8 cellular contexts compared by ENCODE assay signal in the genomic region with DNA sequence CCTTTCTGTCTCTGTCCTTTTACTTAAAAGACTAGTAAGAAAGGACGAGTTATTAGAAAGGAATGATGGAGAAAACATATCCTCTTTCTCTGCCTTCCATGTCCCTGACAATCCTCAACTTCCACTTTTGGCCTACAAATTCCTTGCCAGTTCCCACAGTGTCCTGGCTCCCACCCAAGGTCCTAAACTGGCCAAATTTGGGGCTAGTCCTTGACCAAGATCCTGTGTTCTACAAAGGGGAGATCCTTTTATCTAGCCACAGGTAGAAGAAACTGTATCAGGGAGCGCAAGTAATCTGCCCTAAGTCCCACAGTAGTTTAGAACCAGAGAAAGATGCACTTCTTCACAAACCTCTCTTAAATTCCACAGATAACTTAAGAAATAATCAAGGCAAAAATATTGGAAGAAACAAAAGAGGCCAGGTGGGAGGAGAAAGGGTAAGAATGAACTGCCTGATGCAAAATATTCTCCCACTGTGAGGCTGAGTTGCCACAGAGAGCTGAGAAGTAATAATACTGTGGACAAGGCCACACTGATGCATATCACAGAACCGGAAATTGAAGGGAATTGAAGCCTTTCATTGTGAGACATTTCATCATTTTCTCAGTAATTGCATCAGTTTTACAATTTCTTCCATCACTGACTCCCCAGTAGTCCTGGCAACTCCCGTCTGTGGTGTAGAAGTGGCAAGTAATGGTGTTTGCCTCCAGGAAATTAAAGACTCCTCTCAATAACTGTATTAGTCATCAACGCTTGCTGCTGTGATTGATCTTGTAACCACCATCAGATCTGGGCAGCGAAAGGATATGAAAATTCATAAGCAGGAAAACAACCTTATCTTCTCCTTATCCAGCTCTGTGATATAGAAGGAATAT. TPM values are rescaled to one million over a fixed set of nuclear protein-coding genes. Genes with fewer than 3 reads are reported as not detected.
DNase-seq lines count a peak whose midpoint lies in the region; ATAC-seq, FAIRE-seq and TF ChIP-seq lines count a peak whose summit lies in the region.

No MANE protein-coding gene starts in this region.

- TF ChIP-seq EP300 in K562 (IDR thresholded peaks at IDR 0.05; ENCODE audit: low read length) = peak; percentile 93

- BruUV-seq in K562 (replicated peaks; lab: Mats Ljungman, UMichigan) = no TSS peak

- no peak overlapping the region for H3K4me2 ChIP-seq in K562 (ENCODE audit: insufficient read depth, low read length)

- H3K9me1 ChIP-seq in K562 (ENCODE audit: control insufficient read depth, insufficient read depth, low read length) = no peaks in the 10 kb centered on the region

- no peaks in the 10 kb centered on the region for H3K9me3 Mint-ChIP-seq in stimulated activated naive CD8-positive, alpha-beta T cell treated with anti-CD3 and anti-CD28 coated beads, Interleukin-15, amount 100 ng/mL, for 72 hours

- H3K4me3 ChIP-seq in K562 = no peak overlapping the region

- peak; percentile 30 for DNase-seq in activated naive CD4-positive, alpha-beta T cell treated with Interleukin-2 at 50 U/mL for 16 hours
- DNase-seq in activated naive CD4-positive, alpha-beta T cell treated with anti-CD3 and anti-CD28 coated beads, Interleukin-2, amount 50 U/mL, for 16 hours = no peak
- DNase-seq in NAMALWA (ENCODE audit: low spot score) = peak; percentile 36
- peak in 2 of 4 experiments; percentile 16 to 31 for DNase-seq in K562 (ENCODE audit: extremely low read depth in 1 of 4, low spot score in 3 of 4)
- peak; percentile 57 to 75 for DNase-seq in stimulated activated naive CD8-positive, alpha-beta T cell treated with anti-CD3 and anti-CD28 coated beads, Interleukin-15, amount 100 ng/mL, for 72 hours
- DNase-seq in GM20000 (ENCODE audit: low spot score) = no peak
- no peak for DNase-seq in NCI-H1092 (lab: John Stamatoyannopoulos, UW)
- no peak for DNase-seq in left colon

- TF ChIP-seq RAD21 in K562 (CRISPR knock-in tag; conservative IDR thresholded peaks at IDR 0.05 in 1 of 2, IDR thresholded peaks at IDR 0.05 in 1 of 2) = peak in 1 of 2 experiments; percentile 52; a peak in 2 of 4 replicates

- no peaks in the 10 kb centered on the region for H3K79me2 ChIP-seq in K562 (ENCODE audit: control insufficient read depth, insufficient read depth, low read length)

- H3K27ac Mint-ChIP-seq in stimulated activated naive CD8-positive, alpha-beta T cell treated with anti-CD3 and anti-CD28 coated beads, Interleukin-15, amount 100 ng/mL, for 72 hours = peak overlapping the region; percentile 99 to 100

- no peaks in the 10 kb centered on the region for H3K27me3 ChIP-seq in K562 (ENCODE audit: control insufficient read depth in 2 of 2, insufficient read depth in 2 of 2, low read length in 2 of 2)

- H3K9me3 ChIP-seq in K562 (replicated peaks; ENCODE audit: control insufficient read depth, insufficient read depth, low read depth, low read length) = no peaks in the 10 kb centered on the region

- TF ChIP-seq CTCF in K562 (IDR thresholded peaks at IDR 0.05 in 2 of 3, conservative IDR thresholded peaks at IDR 0.05 in 1 of 3; ENCODE audit: insufficient read depth in 2 of 3, low read depth in 1 of 3, low read length in 3 of 3) (no peak), GM20000 (IDR thresholded peaks at IDR 0.05; ENCODE audit: extremely low read depth, missing control alignments) (no peak)

- POLR2A ChIA-PET in K562 (lab: Yijun Ruan, JAX) = interaction anchor here (0.6 to 0.7 kb wide), 3 partner anchors 80 to 416 kb away, joined by 3 read pairs; no protein-coding TSS in a partner anchor

- intact Hi-C loops in K562 (cut with micrococcal nuclease) (loop anchor here (10.0 kb wide), 1 partner anchor 544 kb away; a partner anchor contains a TSS), left colon (cut with DNase I, micrococcal nuclease) (no loop called here)

- TF ChIP-seq POLR2A in K562 (conservative IDR thresholded peaks at IDR 0.05) = no peak

- no peaks in the 10 kb centered on the region for H4K20me1 ChIP-seq in K562 (replicated peaks; ENCODE audit: control insufficient read depth, insufficient read depth, low read length)

- CTCF ChIA-PET in K562 (lab: Yijun Ruan, JAX; ENCODE audit: low intra/inter-chr PET ratio) = no interaction called here

- H3K9ac ChIP-seq in K562 (ENCODE audit: insufficient read depth in 1 of 2, low read depth in 2 of 2, low read length in 2 of 2) = no peak overlapping the region

- H3K4me3 Mint-ChIP-seq in stimulated activated naive CD8-positive, alpha-beta T cell treated with anti-CD3 and anti-CD28 coated beads, Interleukin-15, amount 100 ng/mL, for 72 hours = peak overlapping the region; percentile 66 to 67

- in situ Hi-C loops in K562 (cut with MboI) = no loop called here

- FAIRE-seq in K562 (lab: Jason Lieb, UNC) = no peak

- no peaks in the 10 kb centered on the region for H3K36me3 ChIP-seq in K562 (ENCODE audit: control insufficient read depth, insufficient read depth, low read length)

- peaks cover 70% of the 10 kb centered on the region for H3K4me1 Mint-ChIP-seq in stimulated activated naive CD8-positive, alpha-beta T cell treated with anti-CD3 and anti-CD28 coated beads, Interleukin-15, amount 100 ng/mL, for 72 hours

- H3K27ac ChIP-seq in K562 (ENCODE audit: extremely low read depth, low read depth, low read length) = peak overlapping the region; percentile 36; the same call in 1 of the 3 replicates

- peaks cover 0 to 21% of the 10 kb centered on the region in 2 experiments; a peak in 4 of 5 replicates for H3K4me1 ChIP-seq in K562 (replicated peaks in 1 of 2; ENCODE audit: control insufficient read depth in 2 of 2, insufficient read depth in 2 of 2, low read length in 2 of 2)

- ATAC-seq in K562 (peak; percentile 70), left colon (no peak)
- peak; percentile 91 for ATAC-seq in stimulated activated naive CD8-positive, alpha-beta T cell treated with anti-CD3 and anti-CD28 coated beads, Interleukin-15, amount 100 ng/mL, for 72 hours

- no peaks in the 10 kb centered on the region for H3K27me3 Mint-ChIP-seq in stimulated activated naive CD8-positive, alpha-beta T cell treated with anti-CD3 and anti-CD28 coated beads, Interleukin-15, amount 100 ng/mL, for 72 hours

- H2AFZ ChIP-seq in K562 (ENCODE audit: low read depth, low read length) = peak overlapping the region; percentile 68

- 15% methylated on average over 6 of the region's 6 CpGs for WGBS in K562 (ENCODE audit: insufficient coverage, low coverage, missing lambda C conversion rate)

TF ChIP-seq in K562, 482 proteins besides CTCF, POLR2A, EP300 and RAD21 (continues in another document):
- TF ChIP-seq, protein P1, sequence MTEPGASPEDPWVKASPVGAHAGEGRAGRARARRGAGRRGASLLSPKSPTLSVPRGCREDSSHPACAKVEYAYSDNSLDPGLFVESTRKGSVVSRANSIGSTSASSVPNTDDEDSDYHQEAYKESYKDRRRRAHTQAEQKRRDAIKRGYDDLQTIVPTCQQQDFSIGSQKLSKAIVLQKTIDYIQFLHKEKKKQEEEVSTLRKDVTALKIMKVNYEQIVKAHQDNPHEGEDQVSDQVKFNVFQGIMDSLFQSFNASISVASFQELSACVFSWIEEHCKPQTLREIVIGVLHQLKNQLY (CRISPR knock-in tag; conservative IDR thresholded peaks at IDR 0.05) = no peak
- TF ChIP-seq TFAM (CRISPR knock-in tag; conservative IDR thresholded peaks at IDR 0.05) (no peak), MEF2A (IDR thresholded peaks at IDR 0.05; ENCODE audit: control insufficient read depth, low read depth, low read length) (no peak), MEF2D (tag; conservative IDR thresholded peaks at IDR 0.05; ENCODE audit: low read depth) (no peak), SP1 (CRISPR knock-in tag; IDR thresholded peaks at IDR 0.05) (no peak), RHOXF2B (CRISPR knock-in tag; conservative IDR thresholded peaks at IDR 0.05) (no peak)
- TF ChIP-seq, protein P2, sequence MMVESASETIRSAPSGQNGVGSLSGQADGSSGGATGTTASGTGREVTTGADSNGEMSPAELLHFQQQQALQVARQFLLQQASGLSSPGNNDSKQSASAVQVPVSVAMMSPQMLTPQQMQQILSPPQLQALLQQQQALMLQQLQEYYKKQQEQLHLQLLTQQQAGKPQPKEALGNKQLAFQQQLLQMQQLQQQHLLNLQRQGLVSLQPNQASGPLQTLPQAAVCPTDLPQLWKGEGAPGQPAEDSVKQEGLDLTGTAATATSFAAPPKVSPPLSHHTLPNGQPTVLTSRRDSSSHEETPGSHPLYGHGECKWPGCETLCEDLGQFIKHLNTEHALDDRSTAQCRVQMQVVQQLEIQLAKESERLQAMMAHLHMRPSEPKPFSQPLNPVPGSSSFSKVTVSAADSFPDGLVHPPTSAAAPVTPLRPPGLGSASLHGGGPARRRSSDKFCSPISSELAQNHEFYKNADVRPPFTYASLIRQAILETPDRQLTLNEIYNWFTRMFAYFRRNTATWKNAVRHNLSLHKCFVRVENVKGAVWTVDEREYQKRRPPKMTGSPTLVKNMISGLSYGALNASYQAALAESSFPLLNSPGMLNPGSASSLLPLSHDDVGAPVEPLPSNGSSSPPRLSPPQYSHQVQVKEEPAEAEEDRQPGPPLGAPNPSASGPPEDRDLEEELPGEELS (CRISPR knock-in tag; IDR thresholded peaks at IDR 0.05; ENCODE audit: borderline replicate concordance) = no peak

RNA-seq across cellular contexts. Expression of a gene that starts 47.2 kb away (rescaled TPM):
- total RNA-seq in K562 (2011; cell fraction: chromatin; rRNA removed; ENCODE audit: low replicate concordance) = 1.6 and 6.8 TPM in 2 replicates
- total RNA-seq in K562 (2011; cell fraction: nucleolus; rRNA removed) = 1.7 and 2.5 TPM in 2 replicates
- 2.4 and 4.7 TPM in 2 replicates for total RNA-seq in K562 (2011; cell fraction: nucleoplasm; rRNA removed)
- total RNA-seq in K562 (2014; rRNA removed) (41.6 and 46.5 TPM in 2 replicates), K562 (2014; rRNA removed; fragmentation: Illumina TruSeq; extraction: Trizol) (68.5 and 79.7 TPM in 2 replicates), K562 (2015; rRNA removed; fragmentation: Illumina TruSeq; extraction: Trizol) (32.3 and 34.4 TPM in 2 replicates), K562 (2021) (37.0 and 42.4 TPM in 2 replicates), left colon (10 to 100 TPM; 10.7 TPM)
- polyA plus RNA-seq in K562 (2011; rRNA removed) (7.4 and 7.7 TPM in 2 replicates), K562 (2014; fragmentation: Illumina TruSeq; extraction: Trizol) (88.4 and 90.9 TPM in 2 replicates), K562 (2014; fragmentation: Nextera tagmentation; extraction: Ambion mirVana) (10 to 100 TPM; 92.2 to 95.9 TPM), K562 (2014; rRNA removed) (54.4 and 74.3 TPM in 2 replicates)
- polyA plus RNA-seq in K562 (2011; cell fraction: cytosol; rRNA removed) = 1.1 and 3.8 TPM in 2 replicates
- 0.51 and 1.2 TPM in 2 replicates for polyA plus RNA-seq in K562 (2011; cell fraction: nucleus; rRNA removed)
- 30.3 and 94.1 TPM in 2 replicates for polyA plus RNA-seq in K562 (2012)
- 1.9 and 3.2 TPM in 2 replicates for polyA minus RNA-seq in K562 (2011; rRNA and poly(A)+ RNA removed)
- polyA minus RNA-seq in K562 (2011; cell fraction: cytosol; rRNA and poly(A)+ RNA removed) = 1.7 and 2.1 TPM in 2 replicates
- polyA minus RNA-seq in K562 (2011; cell fraction: nucleus; rRNA and poly(A)+ RNA removed) = 0.40 and 1.1 TPM in 2 replicates

Comparison
In these comparisons a context has a peak if more than half of its experiments do, and no peak if none do; other contexts are left out.
1. DNase-seq: peak in activated naive CD4-positive, alpha-beta T cell treated with Interleukin-2 at 50 U/mL for 16 hours (single experiment), NAMALWA (single experiment) and stimulated activated naive CD8-positive, alpha-beta T cell treated with anti-CD3 and anti-CD28 coated beads, Interleukin-15, amount 100 ng/mL, for 72 hours (2 of 2); none in activated naive CD4-positive, alpha-beta T cell treated with anti-CD3 and anti-CD28 coated beads, Interleukin-2, amount 50 U/mL, for 16 hours (single experiment), GM20000 (single experiment), NCI-H1092 (single experiment) and left colon (0 of 2).